ENCODE assay signal across 1 cellular context in the genomic region with DNA sequence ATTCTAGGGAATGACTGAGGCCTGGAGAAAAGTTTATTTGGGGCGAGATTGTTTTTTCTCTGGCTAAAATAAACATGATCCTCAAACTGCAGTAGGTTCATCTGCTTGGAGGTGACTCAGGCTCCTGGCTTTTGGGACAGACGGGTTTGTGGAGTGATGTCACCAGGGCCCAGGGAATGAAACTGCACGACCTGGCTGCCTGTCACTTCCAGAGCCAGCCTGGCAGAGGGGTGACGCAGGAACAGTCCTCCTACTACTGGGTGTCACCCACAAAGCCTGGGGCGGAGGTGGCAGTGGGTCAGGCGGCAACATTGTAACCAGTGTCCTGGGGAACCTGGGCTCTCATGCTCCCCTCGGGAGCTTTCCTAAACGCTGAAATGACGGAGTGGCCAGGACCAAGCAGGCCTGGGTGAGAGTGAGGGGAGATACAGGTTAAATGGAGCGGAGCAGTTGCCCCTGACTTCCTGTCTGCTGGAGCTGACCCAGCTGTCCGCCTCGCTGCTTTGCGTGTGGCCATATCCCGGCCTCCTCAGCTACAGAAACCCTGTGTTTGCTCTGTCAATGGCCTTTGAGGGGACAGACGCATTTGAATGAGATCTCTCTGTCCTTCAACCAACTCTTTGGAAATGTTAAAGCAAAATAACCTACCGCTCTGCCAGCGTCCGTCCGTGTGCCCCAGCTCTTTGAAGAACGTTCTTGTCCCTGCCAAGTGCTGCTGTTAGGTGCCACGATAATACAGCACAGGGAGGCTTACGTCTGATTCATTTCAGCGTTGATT.
A peak's percentile ranks its signal among the peaks of the same experiment; 100 is the strongest.
TF ChIP-seq lines count a peak whose summit lies in the region.

No MANE protein-coding gene starts in this region.

TF ChIP-seq in HepG2, 621 proteins besides CTCF, POLR2A, EP300 and RAD21 (continued from another document and continues in another):
- TF ChIP-seq, protein P1, sequence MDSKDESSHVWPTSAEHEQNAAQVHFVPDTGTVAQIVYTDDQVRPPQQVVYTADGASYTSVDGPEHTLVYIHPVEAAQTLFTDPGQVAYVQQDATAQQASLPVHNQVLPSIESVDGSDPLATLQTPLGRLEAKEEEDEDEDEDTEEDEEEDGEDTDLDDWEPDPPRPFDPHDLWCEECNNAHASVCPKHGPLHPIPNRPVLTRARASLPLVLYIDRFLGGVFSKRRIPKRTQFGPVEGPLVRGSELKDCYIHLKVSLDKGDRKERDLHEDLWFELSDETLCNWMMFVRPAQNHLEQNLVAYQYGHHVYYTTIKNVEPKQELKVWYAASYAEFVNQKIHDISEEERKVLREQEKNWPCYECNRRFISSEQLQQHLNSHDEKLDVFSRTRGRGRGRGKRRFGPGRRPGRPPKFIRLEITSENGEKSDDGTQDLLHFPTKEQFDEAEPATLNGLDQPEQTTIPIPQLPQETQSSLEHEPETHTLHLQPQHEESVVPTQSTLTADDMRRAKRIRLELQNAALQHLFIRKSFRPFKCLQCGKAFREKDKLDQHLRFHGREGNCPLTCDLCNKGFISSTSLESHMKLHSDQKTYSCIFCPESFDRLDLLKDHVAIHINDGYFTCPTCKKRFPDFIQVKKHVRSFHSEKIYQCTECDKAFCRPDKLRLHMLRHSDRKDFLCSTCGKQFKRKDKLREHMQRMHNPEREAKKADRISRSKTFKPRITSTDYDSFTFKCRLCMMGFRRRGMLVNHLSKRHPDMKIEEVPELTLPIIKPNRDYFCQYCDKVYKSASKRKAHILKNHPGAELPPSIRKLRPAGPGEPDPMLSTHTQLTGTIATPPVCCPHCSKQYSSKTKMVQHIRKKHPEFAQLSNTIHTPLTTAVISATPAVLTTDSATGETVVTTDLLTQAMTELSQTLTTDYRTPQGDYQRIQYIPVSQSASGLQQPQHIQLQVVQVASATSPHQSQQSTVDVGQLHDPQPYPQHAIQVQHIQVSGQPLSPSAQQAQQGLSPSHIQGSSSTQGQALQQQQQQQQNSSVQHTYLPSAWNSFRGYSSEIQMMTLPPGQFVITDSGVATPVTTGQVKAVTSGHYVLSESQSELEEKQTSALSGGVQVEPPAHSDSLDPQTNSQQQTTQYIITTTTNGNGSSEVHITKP (CRISPR knock-in tag; IDR thresholded peaks at IDR 0.05; ENCODE audit: low read depth), result peak; percentile 85
- TF ChIP-seq ZNF776 (CRISPR knock-in tag; IDR thresholded peaks at IDR 0.05) (0 out of 2 replicates have a peak, but pooled peaks have one; percentile 16), AKAP8 (CRISPR knock-in tag; IDR thresholded peaks at IDR 0.05) (no peak), ZMYM4 (CRISPR knock-in tag; IDR thresholded peaks at IDR 0.05) (no peak), ZSCAN9 (CRISPR knock-in tag; IDR thresholded peaks at IDR 0.05; ENCODE audit: borderline replicate concordance) (no peak), XRCC5 (optimal IDR thresholded peaks at IDR 0.05; ENCODE audit: low read length) (peak; percentile 7), CREB1 (IDR thresholded peaks at IDR 0.05) (peak; percentile 67; the same call in 1 of the 2 replicates), CREB1 (CRISPR knock-in tag; IDR thresholded peaks at IDR 0.05) (no peak), FOXA3 (CRISPR knock-in tag; IDR thresholded peaks at IDR 0.05) (0 out of 2 replicates have a peak, but pooled peaks have one; percentile 28), FOSL1 (CRISPR knock-in tag; IDR thresholded peaks at IDR 0.05; ENCODE audit: borderline replicate concordance) (no peak), EZH2 (conservative IDR thresholded peaks at IDR 0.05; ENCODE audit: low read depth, low read length) (no peak), ZKSCAN5 (CRISPR knock-in tag; IDR thresholded peaks at IDR 0.05) (no peak), FIP1L1 (IDR thresholded peaks at IDR 0.05; ENCODE audit: borderline replicate concordance, insufficient read depth, low read depth, low read length) (no peak), ASH2L (IDR thresholded peaks at IDR 0.05; ENCODE audit: insufficient read length, low read depth, low read length) (peak; percentile 23), GATAD2A (CRISPR knock-in tag; IDR thresholded peaks at IDR 0.05) (peak; percentile 22; the same call in 1 of the 2 replicates), RXRA (CRISPR knock-in tag; IDR thresholded peaks at IDR 0.05) (no peak; the same call in none of the 2 replicates), KLF13 (CRISPR knock-in tag; IDR thresholded peaks at IDR 0.05) (no peak)
- TF ChIP-seq, protein P2, sequence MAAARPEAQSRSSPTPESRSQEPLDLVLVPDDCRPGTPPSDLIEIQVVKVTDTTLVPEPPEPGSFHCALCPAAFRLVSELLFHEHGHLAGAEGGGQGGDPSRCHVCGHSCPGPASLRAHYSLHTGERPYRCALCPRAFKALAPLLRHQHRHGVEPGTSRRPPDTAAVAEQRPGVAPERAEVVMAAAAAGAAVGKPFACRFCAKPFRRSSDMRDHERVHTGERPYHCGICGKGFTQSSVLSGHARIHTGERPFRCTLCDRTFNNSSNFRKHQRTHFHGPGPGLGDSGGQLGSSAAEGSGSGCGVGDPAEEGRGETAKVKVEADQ (CRISPR knock-in tag; IDR thresholded peaks at IDR 0.05; ENCODE audit: borderline replicate concordance), result 0 out of 2 replicates have a peak, but pooled peaks have one; percentile 34
- TF ChIP-seq, protein P3, sequence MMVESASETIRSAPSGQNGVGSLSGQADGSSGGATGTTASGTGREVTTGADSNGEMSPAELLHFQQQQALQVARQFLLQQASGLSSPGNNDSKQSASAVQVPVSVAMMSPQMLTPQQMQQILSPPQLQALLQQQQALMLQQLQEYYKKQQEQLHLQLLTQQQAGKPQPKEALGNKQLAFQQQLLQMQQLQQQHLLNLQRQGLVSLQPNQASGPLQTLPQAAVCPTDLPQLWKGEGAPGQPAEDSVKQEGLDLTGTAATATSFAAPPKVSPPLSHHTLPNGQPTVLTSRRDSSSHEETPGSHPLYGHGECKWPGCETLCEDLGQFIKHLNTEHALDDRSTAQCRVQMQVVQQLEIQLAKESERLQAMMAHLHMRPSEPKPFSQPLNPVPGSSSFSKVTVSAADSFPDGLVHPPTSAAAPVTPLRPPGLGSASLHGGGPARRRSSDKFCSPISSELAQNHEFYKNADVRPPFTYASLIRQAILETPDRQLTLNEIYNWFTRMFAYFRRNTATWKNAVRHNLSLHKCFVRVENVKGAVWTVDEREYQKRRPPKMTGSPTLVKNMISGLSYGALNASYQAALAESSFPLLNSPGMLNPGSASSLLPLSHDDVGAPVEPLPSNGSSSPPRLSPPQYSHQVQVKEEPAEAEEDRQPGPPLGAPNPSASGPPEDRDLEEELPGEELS (CRISPR knock-in tag; IDR thresholded peaks at IDR 0.05), result no peak
- TF ChIP-seq, protein P4, sequence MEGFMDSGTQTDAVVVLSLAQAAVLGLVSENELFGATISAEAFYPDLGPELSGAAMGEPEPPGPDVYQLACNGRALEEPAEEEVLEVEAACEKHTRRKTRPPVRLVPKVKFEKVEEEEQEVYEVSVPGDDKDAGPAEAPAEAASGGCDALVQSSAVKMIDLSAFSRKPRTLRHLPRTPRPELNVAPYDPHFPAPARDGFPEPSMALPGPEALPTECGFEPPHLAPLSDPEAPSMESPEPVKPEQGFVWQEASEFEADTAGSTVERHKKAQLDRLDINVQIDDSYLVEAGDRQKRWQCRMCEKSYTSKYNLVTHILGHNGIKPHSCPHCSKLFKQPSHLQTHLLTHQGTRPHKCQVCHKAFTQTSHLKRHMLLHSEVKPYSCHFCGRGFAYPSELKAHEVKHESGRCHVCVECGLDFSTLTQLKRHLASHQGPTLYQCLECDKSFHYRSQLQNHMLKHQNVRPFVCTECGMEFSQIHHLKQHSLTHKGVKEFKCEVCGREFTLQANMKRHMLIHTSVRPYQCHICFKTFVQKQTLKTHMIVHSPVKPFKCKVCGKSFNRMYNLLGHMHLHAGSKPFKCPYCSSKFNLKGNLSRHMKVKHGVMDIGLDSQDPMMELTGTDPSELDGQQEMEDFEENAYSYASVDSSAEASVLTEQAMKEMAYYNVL (CRISPR knock-in tag; IDR thresholded peaks at IDR 0.05; ENCODE audit: borderline replicate concordance), result peak; percentile 22; the same call in 1 of the 2 replicates
- TF ChIP-seq, protein P5, sequence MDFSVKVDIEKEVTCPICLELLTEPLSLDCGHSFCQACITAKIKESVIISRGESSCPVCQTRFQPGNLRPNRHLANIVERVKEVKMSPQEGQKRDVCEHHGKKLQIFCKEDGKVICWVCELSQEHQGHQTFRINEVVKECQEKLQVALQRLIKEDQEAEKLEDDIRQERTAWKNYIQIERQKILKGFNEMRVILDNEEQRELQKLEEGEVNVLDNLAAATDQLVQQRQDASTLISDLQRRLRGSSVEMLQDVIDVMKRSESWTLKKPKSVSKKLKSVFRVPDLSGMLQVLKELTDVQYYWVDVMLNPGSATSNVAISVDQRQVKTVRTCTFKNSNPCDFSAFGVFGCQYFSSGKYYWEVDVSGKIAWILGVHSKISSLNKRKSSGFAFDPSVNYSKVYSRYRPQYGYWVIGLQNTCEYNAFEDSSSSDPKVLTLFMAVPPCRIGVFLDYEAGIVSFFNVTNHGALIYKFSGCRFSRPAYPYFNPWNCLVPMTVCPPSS (IDR thresholded peaks at IDR 0.05), result no peak
- TF ChIP-seq, protein P6, sequence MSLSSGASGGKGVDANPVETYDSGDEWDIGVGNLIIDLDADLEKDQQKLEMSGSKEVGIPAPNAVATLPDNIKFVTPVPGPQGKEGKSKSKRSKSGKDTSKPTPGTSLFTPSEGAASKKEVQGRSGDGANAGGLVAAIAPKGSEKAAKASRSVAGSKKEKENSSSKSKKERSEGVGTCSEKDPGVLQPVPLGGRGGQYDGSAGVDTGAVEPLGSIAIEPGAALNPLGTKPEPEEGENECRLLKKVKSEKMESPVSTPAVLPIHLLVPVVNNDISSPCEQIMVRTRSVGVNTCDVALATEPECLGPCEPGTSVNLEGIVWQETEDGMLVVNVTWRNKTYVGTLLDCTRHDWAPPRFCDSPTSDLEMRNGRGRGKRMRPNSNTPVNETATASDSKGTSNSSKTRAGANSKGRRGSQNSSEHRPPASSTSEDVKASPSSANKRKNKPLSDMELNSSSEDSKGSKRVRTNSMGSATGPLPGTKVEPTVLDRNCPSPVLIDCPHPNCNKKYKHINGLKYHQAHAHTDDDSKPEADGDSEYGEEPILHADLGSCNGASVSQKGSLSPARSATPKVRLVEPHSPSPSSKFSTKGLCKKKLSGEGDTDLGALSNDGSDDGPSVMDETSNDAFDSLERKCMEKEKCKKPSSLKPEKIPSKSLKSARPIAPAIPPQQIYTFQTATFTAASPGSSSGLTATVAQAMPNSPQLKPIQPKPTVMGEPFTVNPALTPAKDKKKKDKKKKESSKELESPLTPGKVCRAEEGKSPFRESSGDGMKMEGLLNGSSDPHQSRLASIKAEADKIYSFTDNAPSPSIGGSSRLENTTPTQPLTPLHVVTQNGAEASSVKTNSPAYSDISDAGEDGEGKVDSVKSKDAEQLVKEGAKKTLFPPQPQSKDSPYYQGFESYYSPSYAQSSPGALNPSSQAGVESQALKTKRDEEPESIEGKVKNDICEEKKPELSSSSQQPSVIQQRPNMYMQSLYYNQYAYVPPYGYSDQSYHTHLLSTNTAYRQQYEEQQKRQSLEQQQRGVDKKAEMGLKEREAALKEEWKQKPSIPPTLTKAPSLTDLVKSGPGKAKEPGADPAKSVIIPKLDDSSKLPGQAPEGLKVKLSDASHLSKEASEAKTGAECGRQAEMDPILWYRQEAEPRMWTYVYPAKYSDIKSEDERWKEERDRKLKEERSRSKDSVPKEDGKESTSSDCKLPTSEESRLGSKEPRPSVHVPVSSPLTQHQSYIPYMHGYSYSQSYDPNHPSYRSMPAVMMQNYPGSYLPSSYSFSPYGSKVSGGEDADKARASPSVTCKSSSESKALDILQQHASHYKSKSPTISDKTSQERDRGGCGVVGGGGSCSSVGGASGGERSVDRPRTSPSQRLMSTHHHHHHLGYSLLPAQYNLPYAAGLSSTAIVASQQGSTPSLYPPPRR (CRISPR knock-in tag; IDR thresholded peaks at IDR 0.05; ENCODE audit: borderline replicate concordance), result no peak
- TF ChIP-seq, protein P7, sequence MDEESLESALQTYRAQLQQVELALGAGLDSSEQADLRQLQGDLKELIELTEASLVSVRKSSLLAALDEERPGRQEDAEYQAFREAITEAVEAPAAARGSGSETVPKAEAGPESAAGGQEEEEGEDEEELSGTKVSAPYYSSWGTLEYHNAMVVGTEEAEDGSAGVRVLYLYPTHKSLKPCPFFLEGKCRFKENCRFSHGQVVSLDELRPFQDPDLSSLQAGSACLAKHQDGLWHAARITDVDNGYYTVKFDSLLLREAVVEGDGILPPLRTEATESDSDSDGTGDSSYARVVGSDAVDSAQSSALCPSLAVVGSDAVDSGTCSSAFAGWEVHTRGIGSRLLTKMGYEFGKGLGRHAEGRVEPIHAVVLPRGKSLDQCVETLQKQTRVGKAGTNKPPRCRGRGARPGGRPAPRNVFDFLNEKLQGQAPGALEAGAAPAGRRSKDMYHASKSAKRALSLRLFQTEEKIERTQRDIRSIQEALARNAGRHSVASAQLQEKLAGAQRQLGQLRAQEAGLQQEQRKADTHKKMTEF (CRISPR knock-in tag; IDR thresholded peaks at IDR 0.05), result peak; percentile 43; the same call in 1 of the 2 replicates
- TF ChIP-seq, protein P8, sequence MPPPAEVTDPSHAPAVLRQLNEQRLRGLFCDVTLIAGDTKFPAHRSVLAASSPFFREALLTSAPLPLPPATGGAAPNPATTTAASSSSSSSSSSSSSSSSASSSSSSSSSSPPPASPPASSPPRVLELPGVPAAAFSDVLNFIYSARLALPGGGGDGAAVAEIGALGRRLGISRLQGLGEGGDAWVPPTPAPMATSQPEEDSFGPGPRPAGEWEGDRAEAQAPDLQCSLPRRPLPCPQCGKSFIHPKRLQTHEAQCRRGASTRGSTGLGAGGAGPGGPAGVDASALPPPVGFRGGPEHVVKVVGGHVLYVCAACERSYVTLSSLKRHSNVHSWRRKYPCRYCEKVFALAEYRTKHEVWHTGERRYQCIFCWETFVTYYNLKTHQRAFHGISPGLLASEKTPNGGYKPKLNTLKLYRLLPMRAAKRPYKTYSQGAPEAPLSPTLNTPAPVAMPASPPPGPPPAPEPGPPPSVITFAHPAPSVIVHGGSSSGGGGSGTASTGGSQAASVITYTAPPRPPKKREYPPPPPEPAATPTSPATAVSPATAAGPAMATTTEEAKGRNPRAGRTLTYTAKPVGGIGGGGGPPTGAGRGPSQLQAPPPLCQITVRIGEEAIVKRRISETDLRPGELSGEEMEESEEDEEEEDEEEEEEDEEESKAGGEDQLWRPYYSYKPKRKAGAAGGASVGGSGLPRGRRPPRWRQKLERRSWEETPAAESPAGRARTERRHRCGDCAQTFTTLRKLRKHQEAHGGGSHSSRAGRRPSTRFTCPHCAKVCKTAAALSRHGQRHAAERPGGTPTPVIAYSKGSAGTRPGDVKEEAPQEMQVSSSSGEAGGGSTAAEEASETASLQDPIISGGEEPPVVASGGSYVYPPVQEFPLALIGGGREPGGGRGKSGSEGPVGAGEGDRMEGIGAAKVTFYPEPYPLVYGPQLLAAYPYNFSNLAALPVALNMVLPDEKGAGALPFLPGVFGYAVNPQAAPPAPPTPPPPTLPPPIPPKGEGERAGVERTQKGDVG (CRISPR knock-in tag; IDR thresholded peaks at IDR 0.05; ENCODE audit: borderline replicate concordance), result no peak
- TF ChIP-seq, protein P9, sequence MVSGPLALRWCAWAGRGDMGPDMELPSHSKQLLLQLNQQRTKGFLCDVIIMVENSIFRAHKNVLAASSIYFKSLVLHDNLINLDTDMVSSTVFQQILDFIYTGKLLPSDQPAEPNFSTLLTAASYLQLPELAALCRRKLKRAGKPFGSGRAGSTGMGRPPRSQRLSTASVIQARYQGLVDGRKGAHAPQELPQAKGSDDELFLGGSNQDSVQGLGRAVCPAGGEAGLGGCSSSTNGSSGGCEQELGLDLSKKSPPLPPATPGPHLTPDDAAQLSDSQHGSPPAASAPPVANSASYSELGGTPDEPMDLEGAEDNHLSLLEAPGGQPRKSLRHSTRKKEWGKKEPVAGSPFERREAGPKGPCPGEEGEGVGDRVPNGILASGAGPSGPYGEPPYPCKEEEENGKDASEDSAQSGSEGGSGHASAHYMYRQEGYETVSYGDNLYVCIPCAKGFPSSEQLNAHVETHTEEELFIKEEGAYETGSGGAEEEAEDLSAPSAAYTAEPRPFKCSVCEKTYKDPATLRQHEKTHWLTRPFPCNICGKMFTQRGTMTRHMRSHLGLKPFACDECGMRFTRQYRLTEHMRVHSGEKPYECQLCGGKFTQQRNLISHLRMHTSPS (CRISPR knock-in tag; IDR thresholded peaks at IDR 0.05; ENCODE audit: low read depth), result 0 out of 2 replicates have a peak, but pooled peaks have one; percentile 45
